Comparison of ENCODE assay signal across 1 cellular context in the genomic region with DNA sequence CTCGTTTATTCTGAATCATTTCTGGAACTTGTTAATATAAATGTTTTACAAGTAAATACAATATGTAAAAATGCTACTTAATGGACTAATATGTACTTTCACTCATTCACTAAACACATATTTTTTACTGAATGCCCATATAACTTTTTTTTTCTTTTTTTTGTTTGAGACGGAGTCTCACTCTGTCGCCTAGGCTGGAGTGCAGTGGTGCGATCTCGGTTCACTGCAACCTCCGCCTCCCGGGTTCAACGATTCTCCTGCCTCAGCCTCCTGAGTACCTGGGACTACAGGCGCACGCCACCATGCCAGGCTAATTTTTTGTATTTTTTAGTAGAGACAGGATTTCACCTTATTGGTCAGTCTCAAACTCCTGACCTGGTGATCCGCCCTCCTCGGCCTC.
A peak's percentile ranks its signal among the peaks of the same experiment; 100 is the strongest.
TF ChIP-seq lines count a peak whose summit lies in the region.

No MANE protein-coding gene starts in this region.

TF ChIP-seq in GM12878, 131 proteins besides CTCF, POLR2A, EP300 and RAD21:
- TF ChIP-seq NBN (IDR thresholded peaks at IDR 0.05) = 0 out of 2 replicates have a peak, but pooled peaks have one; percentile 22
- TF ChIP-seq, protein P1, sequence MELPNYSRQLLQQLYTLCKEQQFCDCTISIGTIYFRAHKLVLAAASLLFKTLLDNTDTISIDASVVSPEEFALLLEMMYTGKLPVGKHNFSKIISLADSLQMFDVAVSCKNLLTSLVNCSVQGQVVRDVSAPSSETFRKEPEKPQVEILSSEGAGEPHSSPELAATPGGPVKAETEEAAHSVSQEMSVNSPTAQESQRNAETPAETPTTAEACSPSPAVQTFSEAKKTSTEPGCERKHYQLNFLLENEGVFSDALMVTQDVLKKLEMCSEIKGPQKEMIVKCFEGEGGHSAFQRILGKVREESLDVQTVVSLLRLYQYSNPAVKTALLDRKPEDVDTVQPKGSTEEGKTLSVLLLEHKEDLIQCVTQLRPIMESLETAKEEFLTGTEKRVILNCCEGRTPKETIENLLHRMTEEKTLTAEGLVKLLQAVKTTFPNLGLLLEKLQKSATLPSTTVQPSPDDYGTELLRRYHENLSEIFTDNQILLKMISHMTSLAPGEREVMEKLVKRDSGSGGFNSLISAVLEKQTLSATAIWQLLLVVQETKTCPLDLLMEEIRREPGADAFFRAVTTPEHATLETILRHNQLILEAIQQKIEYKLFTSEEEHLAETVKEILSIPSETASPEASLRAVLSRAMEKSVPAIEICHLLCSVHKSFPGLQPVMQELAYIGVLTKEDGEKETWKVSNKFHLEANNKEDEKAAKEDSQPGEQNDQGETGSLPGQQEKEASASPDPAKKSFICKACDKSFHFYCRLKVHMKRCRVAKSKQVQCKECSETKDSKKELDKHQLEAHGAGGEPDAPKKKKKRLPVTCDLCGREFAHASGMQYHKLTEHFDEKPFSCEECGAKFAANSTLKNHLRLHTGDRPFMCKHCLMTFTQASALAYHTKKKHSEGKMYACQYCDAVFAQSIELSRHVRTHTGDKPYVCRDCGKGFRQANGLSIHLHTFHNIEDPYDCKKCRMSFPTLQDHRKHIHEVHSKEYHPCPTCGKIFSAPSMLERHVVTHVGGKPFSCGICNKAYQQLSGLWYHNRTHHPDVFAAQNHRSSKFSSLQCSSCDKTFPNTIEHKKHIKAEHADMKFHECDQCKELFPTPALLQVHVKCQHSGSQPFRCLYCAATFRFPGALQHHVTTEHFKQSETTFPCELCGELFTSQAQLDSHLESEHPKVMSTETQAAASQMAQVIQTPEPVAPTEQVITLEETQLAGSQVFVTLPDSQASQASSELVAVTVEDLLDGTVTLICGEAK (IDR thresholded peaks at IDR 0.05; ENCODE audit: borderline replicate concordance) = 0 out of 2 replicates have a peak, but pooled peaks have one; percentile 16
- TF ChIP-seq, protein P2, sequence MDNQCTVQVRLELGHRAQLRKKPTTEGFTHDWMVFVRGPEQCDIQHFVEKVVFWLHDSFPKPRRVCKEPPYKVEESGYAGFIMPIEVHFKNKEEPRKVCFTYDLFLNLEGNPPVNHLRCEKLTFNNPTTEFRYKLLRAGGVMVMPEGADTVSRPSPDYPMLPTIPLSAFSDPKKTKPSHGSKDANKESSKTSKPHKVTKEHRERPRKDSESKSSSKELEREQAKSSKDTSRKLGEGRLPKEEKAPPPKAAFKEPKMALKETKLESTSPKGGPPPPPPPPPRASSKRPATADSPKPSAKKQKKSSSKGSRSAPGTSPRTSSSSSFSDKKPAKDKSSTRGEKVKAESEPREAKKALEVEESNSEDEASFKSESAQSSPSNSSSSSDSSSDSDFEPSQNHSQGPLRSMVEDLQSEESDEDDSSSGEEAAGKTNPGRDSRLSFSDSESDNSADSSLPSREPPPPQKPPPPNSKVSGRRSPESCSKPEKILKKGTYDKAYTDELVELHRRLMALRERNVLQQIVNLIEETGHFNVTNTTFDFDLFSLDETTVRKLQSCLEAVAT (IDR thresholded peaks at IDR 0.05) = peak; percentile 97
